ENCODE assay signal across 16 cellular contexts in the genomic region with DNA sequence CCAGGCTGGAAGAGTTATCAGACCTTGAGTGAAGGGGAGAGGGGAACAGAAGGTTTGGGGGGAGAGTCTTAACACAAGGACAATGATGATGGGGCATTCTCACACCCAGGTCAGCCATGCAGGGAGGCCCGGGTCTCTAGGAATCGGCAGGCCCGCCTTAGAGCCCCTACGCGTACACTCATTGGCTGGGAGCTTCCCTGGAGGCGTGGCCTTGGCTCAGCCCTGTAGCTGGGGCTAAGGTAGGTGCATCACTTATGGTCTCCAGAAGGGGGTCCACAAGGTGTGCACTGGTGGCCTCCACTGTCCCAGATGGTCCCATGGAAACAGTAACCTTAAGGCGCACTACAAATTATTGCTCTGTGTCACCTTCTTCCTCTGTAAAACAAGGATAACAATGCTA.
DNase-seq lines count a peak whose midpoint lies in the region; ATAC-seq and TF ChIP-seq lines count a peak whose summit lies in the region.
"Had no signal": no experiment of that assay in that cellular context is flagged by ENCODE, and none has a peak within 500 bp of the region (broad histone marks: within the 10 kb centered on the region; RNA-seq: fewer than 3 reads in every experiment).

No MANE protein-coding gene starts in this region.

- no peaks in the 10 kb centered on the region for H3K4me1 Mint-ChIP-seq in activated naive CD8-positive, alpha-beta T cell treated with anti-CD3 and anti-CD28 coated beads, Interleukin-2, amount 50 U/mL, for 24 hours
- no peaks in the 10 kb centered on the region for H3K4me1 Mint-ChIP-seq in activated naive CD8-positive, alpha-beta T cell treated with anti-CD3 and anti-CD28 coated beads for 36 hours
- no peaks in the 10 kb centered on the region; the same call in 1 of the 2 replicates for H3K4me1 Mint-ChIP-seq in WTC11
- H3K4me1 Mint-ChIP-seq: CD8-positive, alpha-beta memory T cell had no signal

- H3K9me3 Mint-ChIP-seq in activated naive CD8-positive, alpha-beta T cell treated with anti-CD3 and anti-CD28 coated beads, Interleukin-2, amount 50 U/mL, for 24 hours = no peaks in the 10 kb centered on the region
- peaks cover 8% of the 10 kb centered on the region for H3K9me3 Mint-ChIP-seq in activated naive CD8-positive, alpha-beta T cell treated with anti-CD3 and anti-CD28 coated beads for 36 hours
- H3K9me3 Mint-ChIP-seq in WTC11 = peaks cover 26% of the 10 kb centered on the region

- no peak overlapping the region for H3K27ac Mint-ChIP-seq in activated naive CD8-positive, alpha-beta T cell treated with anti-CD3 and anti-CD28 coated beads, Interleukin-2, amount 50 U/mL, for 24 hours
- H3K27ac Mint-ChIP-seq in activated naive CD8-positive, alpha-beta T cell treated with anti-CD3 and anti-CD28 coated beads for 36 hours = no peak overlapping the region
- H3K27ac Mint-ChIP-seq in WTC11 = no peak overlapping the region
- H3K27ac Mint-ChIP-seq: CD8-positive, alpha-beta memory T cell had no signal

- WGBS in testis, 2 donors = 29 to 72% methylated on average over 6 to 7 of the region's 7 CpGs

- H3K4me3 ChIP-seq in testis = no peak overlapping the region
- H3K4me3 ChIP-seq: BLaER1, GM23248 had no signal

- H3K36me3 ChIP-seq in testis (ENCODE audit: low read depth, missing control alignments) = no peaks in the 10 kb centered on the region
- H3K36me3 ChIP-seq: BLaER1 had no signal

- intact Hi-C loops in testis (cut with DNase I; ENCODE audit: low total_unique reads) = no loop called here

- no peak overlapping the region for H3K27ac ChIP-seq in testis
- H3K27ac ChIP-seq: BLaER1, GM23248 had no signal

- no peaks in the 10 kb centered on the region for H3K27me3 ChIP-seq in testis
- H3K27me3 ChIP-seq: BLaER1 had no signal

- no peaks in the 10 kb centered on the region for H3K27me3 Mint-ChIP-seq in activated naive CD8-positive, alpha-beta T cell treated with anti-CD3 and anti-CD28 coated beads, Interleukin-2, amount 50 U/mL, for 24 hours
- peaks cover 5% of the 10 kb centered on the region for H3K27me3 Mint-ChIP-seq in activated naive CD8-positive, alpha-beta T cell treated with anti-CD3 and anti-CD28 coated beads for 36 hours
- no peaks in the 10 kb centered on the region; the same call in 1 of the 2 replicates for H3K27me3 Mint-ChIP-seq in WTC11 (ENCODE audit: low read depth)

- H3K4me1 ChIP-seq in testis = no peaks in the 10 kb centered on the region
- H3K4me1 ChIP-seq: BLaER1, Caco-2 had no signal

- TF ChIP-seq CTCF in WTC11 (IDR thresholded peaks at IDR 0.05) (no peak), testis (IDR thresholded peaks at IDR 0.05) (no peak)

- POLR2A ChIA-PET in WTC11 (lab: Charles Lee) = no interaction called here

- TF ChIP-seq POLR2A in testis (IDR thresholded peaks at IDR 0.05) = no peak

- no peak for DNase-seq in activated naive CD8-positive, alpha-beta T cell treated with anti-CD3 and anti-CD28 coated beads, Interleukin-2, amount 50 U/mL, for 24 hours
- DNase-seq in activated naive CD8-positive, alpha-beta T cell treated with anti-CD3 and anti-CD28 coated beads for 36 hours = no peak
- DNase-seq in WTC11 (ENCODE audit: low spot score) (peak; percentile 36), iPS-NIHi7 (ENCODE audit: extremely low spot score) (peak; percentile 70), testis (peak; percentile 44), nucleus accumbens (lab: John Stamatoyannopoulos, UW) (no peak), GOT3 (lab: John Stamatoyannopoulos, UW) (no peak)
- DNase-seq in stimulated activated CD4-positive, alpha-beta T cell treated with anti-CD3 and anti-CD28 coated beads, Interleukin-4, amount 100 ng/mL, for 24 hours = no peak
- DNase-seq: 8988T; AML-193; Caco-2; CD8-positive, alpha-beta memory T cell; DMS53; GM23248; HCEC 1CT had no signal

- no peaks in the 10 kb centered on the region for H3K36me3 Mint-ChIP-seq in activated naive CD8-positive, alpha-beta T cell treated with anti-CD3 and anti-CD28 coated beads, Interleukin-2, amount 50 U/mL, for 24 hours (ENCODE audit: low read depth)
- no peaks in the 10 kb centered on the region for H3K36me3 Mint-ChIP-seq in activated naive CD8-positive, alpha-beta T cell treated with anti-CD3 and anti-CD28 coated beads for 36 hours
- no peaks in the 10 kb centered on the region for H3K36me3 Mint-ChIP-seq in WTC11
- H3K36me3 Mint-ChIP-seq: CD8-positive, alpha-beta memory T cell had no signal

- peak; percentile 18 for ATAC-seq in activated naive CD8-positive, alpha-beta T cell treated with anti-CD3 and anti-CD28 coated beads, Interleukin-2, amount 50 U/mL, for 24 hours
- ATAC-seq in WTC11 = peak; percentile 86

- no peaks in the 10 kb centered on the region for H3K9me3 ChIP-seq in testis
- H3K9me3 ChIP-seq: BLaER1 had no signal

- CTCF ChIA-PET in WTC11 (lab: Charles Lee) = interaction anchor here (0.7 kb wide), 1 partner anchor 23 kb away, joined by 3 read pairs; no protein-coding TSS in a partner anchor

- no peak overlapping the region for H3K4me3 Mint-ChIP-seq in activated naive CD8-positive, alpha-beta T cell treated with anti-CD3 and anti-CD28 coated beads, Interleukin-2, amount 50 U/mL, for 24 hours
- H3K4me3 Mint-ChIP-seq in activated naive CD8-positive, alpha-beta T cell treated with anti-CD3 and anti-CD28 coated beads for 36 hours = no peak overlapping the region
- no peak overlapping the region for H3K4me3 Mint-ChIP-seq in WTC11
- H3K4me3 Mint-ChIP-seq: CD8-positive, alpha-beta memory T cell had no signal

TF ChIP-seq in WTC11, 78 proteins besides CTCF, POLR2A, EP300 and RAD21 (continues in another document):
- no peak for TF ChIP-seq FOXJ3 (CRISPR knock-in tag; IDR thresholded peaks at IDR 0.05; ENCODE audit: borderline replicate concordance)
- TF ChIP-seq, protein P1, sequence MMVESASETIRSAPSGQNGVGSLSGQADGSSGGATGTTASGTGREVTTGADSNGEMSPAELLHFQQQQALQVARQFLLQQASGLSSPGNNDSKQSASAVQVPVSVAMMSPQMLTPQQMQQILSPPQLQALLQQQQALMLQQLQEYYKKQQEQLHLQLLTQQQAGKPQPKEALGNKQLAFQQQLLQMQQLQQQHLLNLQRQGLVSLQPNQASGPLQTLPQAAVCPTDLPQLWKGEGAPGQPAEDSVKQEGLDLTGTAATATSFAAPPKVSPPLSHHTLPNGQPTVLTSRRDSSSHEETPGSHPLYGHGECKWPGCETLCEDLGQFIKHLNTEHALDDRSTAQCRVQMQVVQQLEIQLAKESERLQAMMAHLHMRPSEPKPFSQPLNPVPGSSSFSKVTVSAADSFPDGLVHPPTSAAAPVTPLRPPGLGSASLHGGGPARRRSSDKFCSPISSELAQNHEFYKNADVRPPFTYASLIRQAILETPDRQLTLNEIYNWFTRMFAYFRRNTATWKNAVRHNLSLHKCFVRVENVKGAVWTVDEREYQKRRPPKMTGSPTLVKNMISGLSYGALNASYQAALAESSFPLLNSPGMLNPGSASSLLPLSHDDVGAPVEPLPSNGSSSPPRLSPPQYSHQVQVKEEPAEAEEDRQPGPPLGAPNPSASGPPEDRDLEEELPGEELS (CRISPR knock-in tag; IDR thresholded peaks at IDR 0.05) = no peak
- TF ChIP-seq, protein P2, sequence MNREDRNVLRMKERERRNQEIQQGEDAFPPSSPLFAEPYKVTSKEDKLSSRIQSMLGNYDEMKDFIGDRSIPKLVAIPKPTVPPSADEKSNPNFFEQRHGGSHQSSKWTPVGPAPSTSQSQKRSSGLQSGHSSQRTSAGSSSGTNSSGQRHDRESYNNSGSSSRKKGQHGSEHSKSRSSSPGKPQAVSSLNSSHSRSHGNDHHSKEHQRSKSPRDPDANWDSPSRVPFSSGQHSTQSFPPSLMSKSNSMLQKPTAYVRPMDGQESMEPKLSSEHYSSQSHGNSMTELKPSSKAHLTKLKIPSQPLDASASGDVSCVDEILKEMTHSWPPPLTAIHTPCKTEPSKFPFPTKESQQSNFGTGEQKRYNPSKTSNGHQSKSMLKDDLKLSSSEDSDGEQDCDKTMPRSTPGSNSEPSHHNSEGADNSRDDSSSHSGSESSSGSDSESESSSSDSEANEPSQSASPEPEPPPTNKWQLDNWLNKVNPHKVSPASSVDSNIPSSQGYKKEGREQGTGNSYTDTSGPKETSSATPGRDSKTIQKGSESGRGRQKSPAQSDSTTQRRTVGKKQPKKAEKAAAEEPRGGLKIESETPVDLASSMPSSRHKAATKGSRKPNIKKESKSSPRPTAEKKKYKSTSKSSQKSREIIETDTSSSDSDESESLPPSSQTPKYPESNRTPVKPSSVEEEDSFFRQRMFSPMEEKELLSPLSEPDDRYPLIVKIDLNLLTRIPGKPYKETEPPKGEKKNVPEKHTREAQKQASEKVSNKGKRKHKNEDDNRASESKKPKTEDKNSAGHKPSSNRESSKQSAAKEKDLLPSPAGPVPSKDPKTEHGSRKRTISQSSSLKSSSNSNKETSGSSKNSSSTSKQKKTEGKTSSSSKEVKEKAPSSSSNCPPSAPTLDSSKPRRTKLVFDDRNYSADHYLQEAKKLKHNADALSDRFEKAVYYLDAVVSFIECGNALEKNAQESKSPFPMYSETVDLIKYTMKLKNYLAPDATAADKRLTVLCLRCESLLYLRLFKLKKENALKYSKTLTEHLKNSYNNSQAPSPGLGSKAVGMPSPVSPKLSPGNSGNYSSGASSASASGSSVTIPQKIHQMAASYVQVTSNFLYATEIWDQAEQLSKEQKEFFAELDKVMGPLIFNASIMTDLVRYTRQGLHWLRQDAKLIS (CRISPR knock-in tag; IDR thresholded peaks at IDR 0.05; ENCODE audit: borderline replicate concordance) = no peak

Comparison
In these comparisons a context has a peak if more than half of its experiments do, and no peak if none do; other contexts are left out.
1. DNase-seq: peak in WTC11 (single experiment), iPS-NIHi7 (single experiment) and testis (single experiment); none in activated naive CD8-positive, alpha-beta T cell treated with anti-CD3 and anti-CD28 coated beads, Interleukin-2, amount 50 U/mL, for 24 hours (single experiment), activated naive CD8-positive, alpha-beta T cell treated with anti-CD3 and anti-CD28 coated beads for 36 hours (single experiment), nucleus accumbens (0 of 56), stimulated activated CD4-positive, alpha-beta T cell treated with anti-CD3 and anti-CD28 coated beads, Interleukin-4, amount 100 ng/mL, for 24 hours (single experiment) and GOT3 (single experiment).